ENCODE assay signal across 1 cellular context in genomic region chr20:6055161-6055783, GRCh38.
TF ChIP-seq lines count a peak whose summit lies in the region.

No MANE protein-coding gene starts in this region.

TF ChIP-seq in GM12878, 131 proteins besides CTCF, POLR2A, EP300 and RAD21 (continued from another document):
- TF ChIP-seq SUPT20H (IDR thresholded peaks at IDR 0.05; ENCODE audit: borderline replicate concordance, control insufficient read depth, low read depth, low read length) (no peak), ETV6 (conservative IDR thresholded peaks at IDR 0.05 in 1 of 2, IDR thresholded peaks at IDR 0.05 in 1 of 2; ENCODE audit: borderline replicate concordance in 1 of 2, low read depth in 1 of 2) (no peak), KDM1A (IDR thresholded peaks at IDR 0.05; ENCODE audit: borderline replicate concordance) (no peak), IKZF2 (IDR thresholded peaks at IDR 0.05) (no peak), ZBED1 (IDR thresholded peaks at IDR 0.05; ENCODE audit: borderline replicate concordance) (no peak), SREBF2 (IDR thresholded peaks at IDR 0.05; ENCODE audit: low read length) (no peak), ZNF207 (IDR thresholded peaks at IDR 0.05; ENCODE audit: borderline replicate concordance) (no peak), CHD2 (IDR thresholded peaks at IDR 0.05; ENCODE audit: borderline replicate concordance, low read depth, low read length) (no peak), BMI1 (IDR thresholded peaks at IDR 0.05; ENCODE audit: borderline replicate concordance) (no peak), IRF3 (IDR thresholded peaks at IDR 0.05) (no peak), CREM (IDR thresholded peaks at IDR 0.05; ENCODE audit: low read depth) (no peak)
- TF ChIP-seq, protein P1, sequence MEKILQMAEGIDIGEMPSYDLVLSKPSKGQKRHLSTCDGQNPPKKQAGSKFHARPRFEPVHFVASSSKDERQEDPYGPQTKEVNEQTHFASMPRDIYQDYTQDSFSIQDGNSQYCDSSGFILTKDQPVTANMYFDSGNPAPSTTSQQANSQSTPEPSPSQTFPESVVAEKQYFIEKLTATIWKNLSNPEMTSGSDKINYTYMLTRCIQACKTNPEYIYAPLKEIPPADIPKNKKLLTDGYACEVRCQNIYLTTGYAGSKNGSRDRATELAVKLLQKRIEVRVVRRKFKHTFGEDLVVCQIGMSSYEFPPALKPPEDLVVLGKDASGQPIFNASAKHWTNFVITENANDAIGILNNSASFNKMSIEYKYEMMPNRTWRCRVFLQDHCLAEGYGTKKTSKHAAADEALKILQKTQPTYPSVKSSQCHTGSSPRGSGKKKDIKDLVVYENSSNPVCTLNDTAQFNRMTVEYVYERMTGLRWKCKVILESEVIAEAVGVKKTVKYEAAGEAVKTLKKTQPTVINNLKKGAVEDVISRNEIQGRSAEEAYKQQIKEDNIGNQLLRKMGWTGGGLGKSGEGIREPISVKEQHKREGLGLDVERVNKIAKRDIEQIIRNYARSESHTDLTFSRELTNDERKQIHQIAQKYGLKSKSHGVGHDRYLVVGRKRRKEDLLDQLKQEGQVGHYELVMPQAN (conservative IDR thresholded peaks at IDR 0.05): no peak
- TF ChIP-seq, protein P2, sequence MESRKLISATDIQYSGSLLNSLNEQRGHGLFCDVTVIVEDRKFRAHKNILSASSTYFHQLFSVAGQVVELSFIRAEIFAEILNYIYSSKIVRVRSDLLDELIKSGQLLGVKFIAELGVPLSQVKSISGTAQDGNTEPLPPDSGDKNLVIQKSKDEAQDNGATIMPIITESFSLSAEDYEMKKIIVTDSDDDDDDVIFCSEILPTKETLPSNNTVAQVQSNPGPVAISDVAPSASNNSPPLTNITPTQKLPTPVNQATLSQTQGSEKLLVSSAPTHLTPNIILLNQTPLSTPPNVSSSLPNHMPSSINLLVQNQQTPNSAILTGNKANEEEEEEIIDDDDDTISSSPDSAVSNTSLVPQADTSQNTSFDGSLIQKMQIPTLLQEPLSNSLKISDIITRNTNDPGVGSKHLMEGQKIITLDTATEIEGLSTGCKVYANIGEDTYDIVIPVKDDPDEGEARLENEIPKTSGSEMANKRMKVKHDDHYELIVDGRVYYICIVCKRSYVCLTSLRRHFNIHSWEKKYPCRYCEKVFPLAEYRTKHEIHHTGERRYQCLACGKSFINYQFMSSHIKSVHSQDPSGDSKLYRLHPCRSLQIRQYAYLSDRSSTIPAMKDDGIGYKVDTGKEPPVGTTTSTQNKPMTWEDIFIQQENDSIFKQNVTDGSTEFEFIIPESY (IDR thresholded peaks at IDR 0.05): no peak
TF ChIP-seq in GM12878: peak in this region for 0.
